ENCODE assay signal across 1 cellular context in the genomic region with DNA sequence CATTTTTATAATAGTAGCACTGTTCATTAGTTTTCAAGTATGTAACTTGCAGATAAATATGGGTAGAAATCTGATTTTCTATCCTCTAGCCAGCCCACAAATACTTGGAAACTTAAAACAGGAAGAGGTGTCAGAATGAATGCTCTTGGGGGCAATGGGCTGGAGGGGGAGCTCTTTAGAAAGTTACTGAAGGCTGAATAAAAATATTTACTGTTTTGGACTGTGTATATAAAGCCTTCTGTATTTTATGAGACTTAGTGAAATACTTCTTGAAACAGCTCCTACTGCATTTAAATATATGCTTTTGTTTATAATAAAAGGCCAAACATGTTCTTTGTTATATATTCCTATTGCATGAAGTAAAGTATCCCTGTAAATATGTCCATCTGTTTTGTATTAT.
TF ChIP-seq lines count a peak whose summit lies in the region.

No MANE protein-coding gene starts in this region.

TF ChIP-seq in GM23338, 12 proteins besides CTCF, POLR2A, EP300 and RAD21 (continued from another document):
- TF ChIP-seq ZNF462 (CRISPR knock-in tag; IDR thresholded peaks at IDR 0.05) = no peak
- TF ChIP-seq ZNF331 (CRISPR knock-in tag; IDR thresholded peaks at IDR 0.05; ENCODE audit: low read depth) = no peak
